Comparison of ENCODE assay signal across 19 cellular contexts in the genomic region with DNA sequence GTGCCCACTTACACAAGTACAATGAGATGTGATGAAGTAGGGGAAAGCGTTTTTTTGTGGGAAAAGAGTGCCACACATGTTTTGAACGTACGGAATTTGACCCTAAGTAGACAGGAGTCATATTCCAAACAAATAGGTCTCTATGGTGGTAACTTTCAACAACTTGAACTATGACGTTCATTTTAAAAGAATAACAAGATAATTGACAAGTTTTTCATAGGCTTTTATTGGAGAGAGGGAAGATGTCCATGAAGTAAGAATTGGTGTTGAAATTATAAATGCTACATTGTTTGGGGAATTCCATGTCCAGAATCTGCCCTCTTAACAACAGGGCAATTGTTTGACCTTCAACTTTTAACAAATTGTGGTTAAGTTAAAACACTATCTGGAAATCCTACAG.
DNase-seq lines count a peak whose midpoint lies in the region; TF ChIP-seq lines count a peak whose summit lies in the region.
"Had no signal": no experiment of that assay in that cellular context is flagged by ENCODE, and none has a peak within 500 bp of the region (broad histone marks: within the 10 kb centered on the region; RNA-seq: fewer than 3 reads in every experiment).

No MANE protein-coding gene starts in this region.

- no peak overlapping the region for H3K4me3 Mint-ChIP-seq in activated T-helper 2 cell treated with anti-CD3 and anti-CD28 coated beads, Interferon-gamma antibody, Interleukin-2, Interleukin-4, amounts not matched to agents 10 μg/mL and 5 μg/mL and 100 μg/mL, durations not matched to agents 14 hours and 24 hours and 36 hours (ENCODE audit: low read depth)
- H3K4me3 Mint-ChIP-seq: B cell, IgD-negative memory B cell had no signal

- H3K27me3 Mint-ChIP-seq in activated T-helper 2 cell treated with anti-CD3 and anti-CD28 coated beads, Interferon-gamma antibody, Interleukin-2, Interleukin-4, amounts not matched to agents 10 μg/mL and 5 μg/mL and 100 μg/mL, durations not matched to agents 14 hours and 24 hours and 36 hours (ENCODE audit: low read depth) = no peaks in the 10 kb centered on the region
- H3K27me3 Mint-ChIP-seq: B cell, IgD-negative memory B cell had no signal

- H3K4me3 ChIP-seq in brain microvascular endothelial cell (ENCODE audit: low read depth, low read length) (no peak overlapping the region), fibroblast of villous mesenchyme (ENCODE audit: low read depth, low read length) (no peak overlapping the region), osteoblast (ENCODE audit: insufficient read depth, low read length) (no peak overlapping the region), BE2C (ENCODE audit: low read depth, low read length) (no peak overlapping the region)
- H3K4me3 ChIP-seq: A549, Peyer's patch, SJSA1 had no signal

- no peaks in the 10 kb centered on the region for H3K79me2 ChIP-seq in osteoblast (ENCODE audit: insufficient read depth, low read length)

- H2AFZ ChIP-seq in osteoblast (ENCODE audit: low read length) = no peak overlapping the region

- H3K4me1 ChIP-seq in osteoblast (ENCODE audit: insufficient read depth, low read length) (peaks cover 27% of the 10 kb centered on the region), BE2C (no peaks in the 10 kb centered on the region)
- H3K4me1 ChIP-seq: A549, Peyer's patch had no signal

- H3K9me3 ChIP-seq in osteoblast (ENCODE audit: low read depth, low read length) (no peaks in the 10 kb centered on the region), BE2C (no peaks in the 10 kb centered on the region; the same call in 1 of the 2 replicates)
- H3K9me3 ChIP-seq: A549, Peyer's patch, SJSA1 had no signal

- no peaks in the 10 kb centered on the region for H3K36me3 Mint-ChIP-seq in activated T-helper 2 cell treated with anti-CD3 and anti-CD28 coated beads, Interferon-gamma antibody, Interleukin-2, Interleukin-4, amounts not matched to agents 10 μg/mL and 5 μg/mL and 100 μg/mL, durations not matched to agents 14 hours and 24 hours and 36 hours (ENCODE audit: low read depth)
- H3K36me3 Mint-ChIP-seq: IgD-negative memory B cell had no signal

- H3K27ac ChIP-seq in brain microvascular endothelial cell = peak overlapping the region; percentile 49
- H3K27ac ChIP-seq in osteoblast (ENCODE audit: low read depth, low read length) = no peak overlapping the region
- H3K27ac ChIP-seq: A549, Peyer's patch, SJSA1 had no signal

- H3K4me1 Mint-ChIP-seq in activated T-helper 2 cell treated with anti-CD3 and anti-CD28 coated beads, Interferon-gamma antibody, Interleukin-2, Interleukin-4, amounts not matched to agents 10 μg/mL and 5 μg/mL and 100 μg/mL, durations not matched to agents 14 hours and 24 hours and 36 hours (ENCODE audit: low read depth) = no peaks in the 10 kb centered on the region
- H3K4me1 Mint-ChIP-seq: B cell, IgD-negative memory B cell had no signal

- H3K27ac Mint-ChIP-seq in activated T-helper 2 cell treated with anti-CD3 and anti-CD28 coated beads, Interferon-gamma antibody, Interleukin-2, Interleukin-4, amounts not matched to agents 10 μg/mL and 5 μg/mL and 100 μg/mL, durations not matched to agents 14 hours and 24 hours and 36 hours = no peak overlapping the region
- H3K27ac Mint-ChIP-seq: B cell, IgD-negative memory B cell had no signal

- H3K36me3 ChIP-seq in brain microvascular endothelial cell (replicated peaks) = no peaks in the 10 kb centered on the region
- no peaks in the 10 kb centered on the region for H3K36me3 ChIP-seq in osteoblast (ENCODE audit: insufficient read depth, low read length)
- H3K36me3 ChIP-seq in BE2C = no peaks in the 10 kb centered on the region
- H3K36me3 ChIP-seq: Peyer's patch, SJSA1 had no signal

- TF ChIP-seq CTCF in brain microvascular endothelial cell (IDR thresholded peaks at IDR 0.05; ENCODE audit: low read depth, low read length, missing control alignments) (no peak), fibroblast of villous mesenchyme (IDR thresholded peaks at IDR 0.05; ENCODE audit: insufficient read depth, low read depth, low read length) (no peak), osteoblast (IDR thresholded peaks at IDR 0.05; ENCODE audit: extremely low read depth, low read depth, low read length) (no peak), BE2C (IDR thresholded peaks at IDR 0.05; ENCODE audit: low read depth, low read length) (no peak)

- H3K4me2 ChIP-seq in osteoblast (ENCODE audit: insufficient read depth, low read length) = no peak overlapping the region
- H3K4me2 ChIP-seq: A549 had no signal

- no peaks in the 10 kb centered on the region for H4K20me1 ChIP-seq in osteoblast (ENCODE audit: insufficient read depth, low read length)

- no peaks in the 10 kb centered on the region for H3K9me3 Mint-ChIP-seq in activated T-helper 2 cell treated with anti-CD3 and anti-CD28 coated beads, Interferon-gamma antibody, Interleukin-2, Interleukin-4, amounts not matched to agents 10 μg/mL and 5 μg/mL and 100 μg/mL, durations not matched to agents 14 hours and 24 hours and 36 hours

- H3K27me3 ChIP-seq in brain microvascular endothelial cell (replicated peaks) = no peaks in the 10 kb centered on the region
- no peaks in the 10 kb centered on the region for H3K27me3 ChIP-seq in osteoblast (ENCODE audit: insufficient read depth, low read length)
- no peaks in the 10 kb centered on the region for H3K27me3 ChIP-seq in BE2C
- H3K27me3 ChIP-seq: Peyer's patch, SJSA1 had no signal

- intact Hi-C loops in activated T-helper 2 cell treated with anti-CD3 and anti-CD28 coated beads, Interferon-gamma antibody, Interleukin-2, Interleukin-4, amounts not matched to agents 10 μg/mL and 5 μg/mL and 100 μg/mL, durations not matched to agents 14 hours and 24 hours and 36 hours (cut with micrococcal nuclease) = no loop called here

- in situ Hi-C loops in brain microvascular endothelial cell (cut with HindIII; ENCODE audit: low pct_ligation_motif_present, low sequenced_read_pairs) = no loop called here

- peak; percentile 42 for DNase-seq in LHCN-M2 (ENCODE audit: low read depth)
- DNase-seq in brain microvascular endothelial cell = peak; percentile 68
- DNase-seq in fibroblast of villous mesenchyme (ENCODE audit: low read depth) = peak; percentile 19
- DNase-seq in osteoblast (ENCODE audit: insufficient read length, low spot score, missing footprints) = peak; percentile 32
- DNase-seq in activated T-helper 2 cell treated with anti-CD3 and anti-CD28 coated beads, Interferon-gamma antibody, Interleukin-2, Interleukin-4, amounts not matched to agents 10 μg/mL and 5 μg/mL and 100 μg/mL, durations not matched to agents 14 hours and 24 hours and 36 hours (ENCODE audit: low spot score) = no peak
- no peak for DNase-seq in BE2C
- DNase-seq in RKO (ENCODE audit: low spot score) = no peak
- DNase-seq: COR-L47, DMS79, MV-4-11, NCI-H1694, NCI-H2081, NCI-H446, NCI-H526, Peyer's patch had no signal

Comparison
In these comparisons a context has a peak if more than half of its experiments do, and no peak if none do; other contexts are left out.
1. DNase-seq: peak in LHCN-M2 (single experiment), brain microvascular endothelial cell (single experiment), fibroblast of villous mesenchyme (single experiment) and osteoblast (single experiment); none in activated T-helper 2 cell treated with anti-CD3 and anti-CD28 coated beads, Interferon-gamma antibody, Interleukin-2, Interleukin-4, amounts not matched to agents 10 μg/mL and 5 μg/mL and 100 μg/mL, durations not matched to agents 14 hours and 24 hours and 36 hours (single experiment), BE2C (single experiment) and RKO (single experiment).